ENCODE assay signal across 28 cellular contexts in genomic region chr20:47723322-47723721, GRCh38.
"Had no signal": no experiment of that assay in that cellular context is flagged by ENCODE, and none has a peak within 500 bp of the region (broad histone marks: within the 10 kb centered on the region; RNA-seq: fewer than 3 reads in every experiment).

No MANE protein-coding gene starts in this region.

- H3K9me3 Mint-ChIP-seq: activated B cell treated with CpG ODN at 0.5 μM for 24 hours; central memory CD8-positive, alpha-beta T cell had no signal

- H3K27ac ChIP-seq: KMS-11, Peyer's patch had no signal

- H3K27me3 ChIP-seq: MG63, Peyer's patch had no signal

- FAIRE-seq: astrocyte had no signal

- H3K4me3 ChIP-seq: MG63, Peyer's patch had no signal

- H3K27ac Mint-ChIP-seq: activated B cell treated with CpG ODN at 0.5 μM for 24 hours; activated CD8-positive, alpha-beta T cell treated with anti-CD3 and anti-CD28 coated beads, Interleukin-2, amount 10 ng/mL, durations not matched to agents 7 days and 5 days; activated naive CD8-positive, alpha-beta T cell; T-helper 17 cell had no signal

- H3K9ac ChIP-seq: KMS-11 had no signal

- ATAC-seq: activated CD8-positive, alpha-beta T cell treated with anti-CD3 and anti-CD28 coated beads, Interleukin-2, amount 10 ng/mL, durations not matched to agents 7 days and 5 days; T-helper 17 cell had no signal

- H3K27me3 Mint-ChIP-seq: activated B cell treated with CpG ODN at 0.5 μM for 24 hours; activated naive CD8-positive, alpha-beta T cell had no signal

- H3K36me3 Mint-ChIP-seq: activated naive CD8-positive, alpha-beta T cell had no signal

- H3K4me2 ChIP-seq: KMS-11 had no signal

- H3K36me3 ChIP-seq: MG63, Peyer's patch had no signal

- H3K9me3 ChIP-seq: MG63, Peyer's patch had no signal

- H3K4me3 Mint-ChIP-seq: activated B cell treated with CpG ODN at 0.5 μM for 24 hours; activated CD8-positive, alpha-beta T cell treated with anti-CD3 and anti-CD28 coated beads, Interleukin-2, amount 10 ng/mL, durations not matched to agents 7 days and 5 days; activated naive CD8-positive, alpha-beta T cell; brain; central memory CD8-positive, alpha-beta T cell; T-helper 17 cell had no signal

- DNase-seq: activated B cell treated with CpG ODN at 0.5 μM for 24 hours; activated CD4-positive, alpha-beta T cell treated with anti-CD3 and anti-CD28 coated beads, Interleukin-2, amount 50 U/mL, for 4 hours; activated CD8-positive, alpha-beta memory T cell treated with anti-CD3 and anti-CD28 coated beads, Interleukin-2, amount 50 U/mL, for 48 hours; activated CD8-positive, alpha-beta T cell treated with anti-CD3 and anti-CD28 coated beads, Interleukin-2, amount 10 ng/mL, durations not matched to agents 7 days and 5 days; activated effector memory CD4-positive, alpha-beta T cell treated with Interleukin-2 at 50 U/mL for 16 hours; activated naive CD4-positive, alpha-beta T cell treated with Interleukin-2 at 50 U/mL for 16 hours; activated T-cell treated with anti-CD3 and anti-CD28 coated beads, Interleukin-2, amount 50 U/mL, for 1 hour; amygdala; MG63; MV-4-11; NCI-H1092 treated with DMSO at 0.1 percent for 48 hours; NCI-H1417 treated with DMSO at 0.1 percent for 48 hours; NCI-H1694; NCI-H2029; NCI-H2107; NCI-H2171 treated with DMSO at 0.1 percent for 48 hours; NCI-H226; NCI-H526; NCI-H82; Peyer's patch; SIG-M5; T-helper 17 cell; T-helper 9 cell had no signal
